Comparison of ENCODE assay signal across 9 cellular contexts in the genomic region with DNA sequence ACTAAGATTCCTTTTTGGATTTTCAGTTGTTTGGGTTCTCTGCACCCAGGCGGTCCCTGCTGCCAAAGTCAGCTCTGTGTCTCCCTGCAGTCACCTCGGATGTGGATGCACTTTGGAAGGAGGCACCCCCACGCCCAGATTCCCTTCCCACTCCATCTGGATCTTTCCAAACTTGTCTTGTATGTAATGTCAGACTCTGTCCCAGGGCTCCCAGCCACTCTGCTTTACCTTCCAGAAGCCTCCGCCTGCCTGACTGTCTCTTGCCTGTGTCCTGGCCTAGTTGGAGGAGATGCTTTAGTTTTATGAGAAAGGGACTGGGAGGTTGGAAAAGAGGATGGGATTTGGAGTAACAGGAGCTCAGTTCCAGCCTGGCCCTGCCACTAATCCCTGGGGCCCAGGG. TPM values are rescaled to one million over a fixed set of nuclear protein-coding genes. Genes with fewer than 3 reads are reported as not detected.
"Had no signal": no experiment of that assay in that cellular context is flagged by ENCODE, and none has a peak within 500 bp of the region (broad histone marks: within the 10 kb centered on the region; RNA-seq: fewer than 3 reads in every experiment).

No MANE protein-coding gene starts in this region.

RNA-seq across cellular contexts. Expression of a gene that starts 41.8 kb away (rescaled TPM):
- total RNA-seq: ascending aorta, bronchial epithelial cell, esophagus mucosa, lung, mesothelial cell of epicardium, renal cortical epithelial cell, tibial nerve, vagina had no signal
- polyA plus RNA-seq: lung, SK-N-SH had no signal
